In the genomic region with DNA sequence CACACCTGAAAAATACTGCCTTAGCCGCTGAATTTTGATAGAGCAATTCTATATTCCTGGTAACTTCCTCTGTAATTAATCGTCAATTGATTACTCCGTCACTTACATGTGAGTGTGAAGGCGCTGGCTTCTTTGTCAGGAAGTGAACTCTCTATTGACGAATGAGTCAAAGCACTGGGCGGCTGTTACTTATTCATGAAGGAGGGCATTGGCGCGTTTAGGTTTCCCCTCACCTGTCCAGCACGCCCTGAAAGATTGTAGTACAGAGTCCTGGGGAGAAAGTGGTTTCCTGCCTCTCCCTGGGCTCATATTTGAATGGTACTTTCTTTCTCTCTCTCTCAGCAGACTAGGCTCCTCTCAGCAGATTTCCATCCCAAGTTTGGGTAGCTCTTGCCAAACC, we compare ENCODE assay signal across 13 cellular contexts. TPM values are rescaled to one million over a fixed set of nuclear protein-coding genes. Genes with fewer than 3 reads are reported as not detected.
DNase-seq lines count a peak whose midpoint lies in the region; ATAC-seq, FAIRE-seq and TF ChIP-seq lines count a peak whose summit lies in the region.
"Had no signal": no experiment of that assay in that cellular context is flagged by ENCODE, and none has a peak within 500 bp of the region (broad histone marks: within the 10 kb centered on the region; RNA-seq: fewer than 3 reads in every experiment).

No MANE protein-coding gene starts in this region.

- peaks cover 9 to 21% of the 10 kb centered on the region in 2 donors for H3K4me1 ChIP-seq in neuronal stem cell (ENCODE audit: control insufficient read depth in 2 of 2, insufficient read depth in 1 of 2, low read depth in 1 of 2, low read length in 2 of 2)
- H3K4me1 ChIP-seq in mesendoderm (ENCODE audit: control insufficient read depth, low read depth, low read length) = peaks cover 6% of the 10 kb centered on the region

- no peaks in the 10 kb centered on the region for H3K9me3 Mint-ChIP-seq in activated CD4-positive, alpha-beta T cell treated with anti-CD3 and anti-CD28 coated beads for 36 hours (ENCODE audit: low read depth)
- H3K9me3 Mint-ChIP-seq: T-helper 1 cell treated with Interleukin-12 subunit alpha and Interleukin-12 subunit beta and Interleukin-4 antibody, amounts not matched to agents 30 μg/mL and 1 μg/mL, for 36 hours had no signal

- POLR2A ChIA-PET in activated CD4-positive, alpha-beta T cell treated with anti-CD3 and anti-CD28 coated beads for 36 hours (lab: Charles Lee) = no interaction called here

- no peaks in the 10 kb centered on the region for H3K79me1 ChIP-seq in neuronal stem cell (ENCODE audit: low read depth, low read length)
- no peaks in the 10 kb centered on the region for H3K79me1 ChIP-seq in mesendoderm (ENCODE audit: low read length)

- intact Hi-C loops in activated CD4-positive, alpha-beta T cell treated with anti-CD3 and anti-CD28 coated beads for 36 hours (cut with DNase I, micrococcal nuclease) = no loop called here

- peak; percentile 48 for DNase-seq in activated CD4-positive, alpha-beta T cell treated with anti-CD3 and anti-CD28 coated beads for 36 hours
- no peak for DNase-seq in activated CD4-positive, alpha-beta T cell treated with anti-CD3 and anti-CD28 coated beads, Interleukin-2, amount 50 U/mL, for 1 hour
- DNase-seq in HT-29 (ENCODE audit: low spot score) = peak; percentile 23
- peak; percentile 96 for DNase-seq in bronchial epithelial cell (ENCODE audit: low read depth)
- DNase-seq in neuronal stem cell (ENCODE audit: low spot score) = no peak
- DNase-seq in nucleus accumbens (lab: John Stamatoyannopoulos, UW) = no peak
- no peak for DNase-seq in mesendoderm
- DNase-seq: glutamatergic neuron, NCI-H510A treated with DMSO at 0.1 percent for 48 hours had no signal

- H3K14ac ChIP-seq in neuronal stem cell (ENCODE audit: low read length) = no peak overlapping the region

- peak overlapping the region; percentile 57 for H3K18ac ChIP-seq in neuronal stem cell (ENCODE audit: low read length)
- no peak overlapping the region for H3K18ac ChIP-seq in mesendoderm (ENCODE audit: low read length)

- H3K79me2 ChIP-seq in mesendoderm (ENCODE audit: control insufficient read depth, insufficient read depth, low read length) = no peaks in the 10 kb centered on the region

- H3K27me3 Mint-ChIP-seq in activated CD4-positive, alpha-beta T cell treated with anti-CD3 and anti-CD28 coated beads for 36 hours = no peaks in the 10 kb centered on the region

- no peak overlapping the region for H3K4me3 ChIP-seq in bronchial epithelial cell (ENCODE audit: low read depth, low read length)
- no peak overlapping the region for H3K4me3 ChIP-seq in neuronal stem cell (ENCODE audit: low read length in 2 of 2)
- H3K4me3 ChIP-seq in mesendoderm (ENCODE audit: low read length) = no peak overlapping the region

- H4K8ac ChIP-seq in neuronal stem cell (ENCODE audit: low read depth, low read length) = no peak overlapping the region
- H4K8ac ChIP-seq in mesendoderm (ENCODE audit: low read depth, low read length) = no peak overlapping the region

- ATAC-seq in activated CD4-positive, alpha-beta T cell treated with anti-CD3 and anti-CD28 coated beads for 36 hours = peak; percentile 16
- no peak for ATAC-seq in GM21786 (IDR thresholded peaks at IDR 0.05; ENCODE audit: unreplicated experiment)

- H3K4me3 Mint-ChIP-seq in activated CD4-positive, alpha-beta T cell treated with anti-CD3 and anti-CD28 coated beads for 36 hours = no peak overlapping the region
- H3K4me3 Mint-ChIP-seq: T-helper 1 cell treated with Interleukin-12 subunit alpha and Interleukin-12 subunit beta and Interleukin-4 antibody, amounts not matched to agents 30 μg/mL and 1 μg/mL, for 36 hours had no signal

- H2BK15ac ChIP-seq in neuronal stem cell (ENCODE audit: low read length) (no peak overlapping the region), mesendoderm (replicated peaks; ENCODE audit: low read depth) (no peak overlapping the region)

- H3K4me2 ChIP-seq in neuronal stem cell (ENCODE audit: insufficient read depth, low read length, poor library complexity, severe bottlenecking) = no peak overlapping the region
- no peak overlapping the region for H3K4me2 ChIP-seq in mesendoderm (ENCODE audit: low read length)

- FAIRE-seq in bronchial epithelial cell (lab: Jason Lieb, UNC) = no peak
- FAIRE-seq: colon, H1 had no signal

- H3K23ac ChIP-seq in neuronal stem cell (ENCODE audit: low read depth, low read length, poor library complexity) = no peak overlapping the region
- H3K23ac ChIP-seq in mesendoderm (ENCODE audit: low read length) = no peak overlapping the region

- H3K27me3 ChIP-seq in bronchial epithelial cell (ENCODE audit: control insufficient read depth, insufficient read depth, low read length) = no peaks in the 10 kb centered on the region
- peaks cover 0 to 18% (median 0%) of the 10 kb centered on the region in 3 experiments for H3K27me3 ChIP-seq in neuronal stem cell (ENCODE audit: control insufficient read depth in 3 of 3, insufficient read depth in 3 of 3, low read depth in 1 of 3, low read length in 3 of 3)
- H3K27me3 ChIP-seq in mesendoderm (ENCODE audit: insufficient read depth, low read length, poor library complexity) = no peaks in the 10 kb centered on the region

- WGBS in neuronal stem cell (ENCODE audit: extremely low coverage in 2 of 2, insufficient read length in 2 of 2, insufficient replicate concordance in 1 of 2), 2 donors = no CpG with 5 or more reads among the region's 9 CpGs
- WGBS in mesendoderm (ENCODE audit: extremely low coverage, insufficient coverage, low lambda C conversion rate) = no CpG with 5 or more reads among the region's 9 CpGs

- H2AK5ac ChIP-seq in neuronal stem cell (ENCODE audit: low read depth, low read length) (no peak overlapping the region), mesendoderm (ENCODE audit: low read length) (no peak overlapping the region)

- H3K36me3 ChIP-seq in bronchial epithelial cell (ENCODE audit: control insufficient read depth, insufficient read depth, low read length) = no peaks in the 10 kb centered on the region
- H3K36me3 ChIP-seq in neuronal stem cell (replicated peaks in 1 of 2; ENCODE audit: control insufficient read depth in 2 of 2, insufficient read depth in 2 of 2, low read length in 2 of 2) = no peaks in the 10 kb centered on the region
- no peaks in the 10 kb centered on the region for H3K36me3 ChIP-seq in mesendoderm (ENCODE audit: control insufficient read depth, insufficient read depth, low read length)

- H3K36me3 Mint-ChIP-seq in activated CD4-positive, alpha-beta T cell treated with anti-CD3 and anti-CD28 coated beads for 36 hours (ENCODE audit: low read depth) = no peaks in the 10 kb centered on the region

- H3K27ac ChIP-seq in neuronal stem cell (replicated peaks; ENCODE audit: low read length) (no peak overlapping the region), mesendoderm (ENCODE audit: low read depth, low read length) (no peak overlapping the region)

- H2BK120ac ChIP-seq in neuronal stem cell (ENCODE audit: low read depth, low read length) (no peak overlapping the region), mesendoderm (ENCODE audit: low read depth, low read length) (no peak overlapping the region)

- no peak for TF ChIP-seq CTCF in bronchial epithelial cell (IDR thresholded peaks at IDR 0.05; ENCODE audit: insufficient read depth, low read length, severe bottlenecking)

- H3K4me1 Mint-ChIP-seq in activated CD4-positive, alpha-beta T cell treated with anti-CD3 and anti-CD28 coated beads for 36 hours = peaks cover 52% of the 10 kb centered on the region

- H2BK5ac ChIP-seq in neuronal stem cell (ENCODE audit: low read length) (no peak overlapping the region), mesendoderm (ENCODE audit: low read length) (no peak overlapping the region)

- H3K4ac ChIP-seq in neuronal stem cell (ENCODE audit: low read length) = no peak overlapping the region
- H3K4ac ChIP-seq in mesendoderm (ENCODE audit: low read depth, low read length) = no peak overlapping the region

- H3K9ac ChIP-seq in neuronal stem cell (ENCODE audit: low read depth, low read length, poor library complexity) (no peak overlapping the region), mesendoderm (ENCODE audit: low read length) (no peak overlapping the region)

- no peak overlapping the region for H4K91ac ChIP-seq in neuronal stem cell (ENCODE audit: low read depth, low read length, poor library complexity)

- no peak overlapping the region for H2AFZ ChIP-seq in neuronal stem cell (ENCODE audit: low read length)

- no peak overlapping the region for H3K56ac ChIP-seq in mesendoderm (ENCODE audit: low read length)

- no peak overlapping the region for H2BK12ac ChIP-seq in neuronal stem cell (ENCODE audit: low read length)

- CTCF ChIA-PET in activated CD4-positive, alpha-beta T cell treated with anti-CD3 and anti-CD28 coated beads for 36 hours (lab: Charles Lee) = interaction anchor here (0.8 to 1.6 kb wide), 2 partner anchors 22 to 29 kb away, joined by 3 to 4 read pairs; no protein-coding TSS in a partner anchor

- peak overlapping the region; percentile 1 for H3K27ac Mint-ChIP-seq in activated CD4-positive, alpha-beta T cell treated with anti-CD3 and anti-CD28 coated beads for 36 hours
- H3K27ac Mint-ChIP-seq: T-helper 1 cell treated with Interleukin-12 subunit alpha and Interleukin-12 subunit beta and Interleukin-4 antibody, amounts not matched to agents 30 μg/mL and 1 μg/mL, for 36 hours had no signal

- H4K5ac ChIP-seq in mesendoderm (ENCODE audit: low read length) = no peak overlapping the region

- no peaks in the 10 kb centered on the region for H3K9me3 ChIP-seq in neuronal stem cell (replicated peaks in 1 of 2; ENCODE audit: control insufficient read depth in 2 of 2, insufficient read depth in 1 of 2, low read depth in 1 of 2, low read length in 2 of 2)

RNA-seq across cellular contexts. Expression of a gene that starts 21.0 kb away (rescaled TPM):
- 100 to 1,000 TPM; 150 to 162 TPM for total RNA-seq in activated CD4-positive, alpha-beta T cell treated with anti-CD3 and anti-CD28 coated beads for 36 hours
- total RNA-seq in HT-29 (2014; rRNA removed; shearing (Covaris generic)) = 0.18 and 0.79 TPM in 2 replicates
- total RNA-seq in bronchial epithelial cell = 10.0 and 13.7 TPM in 2 replicates
- polyA plus RNA-seq in neuronal stem cell (2013, experiment 1 of 2) = 17.8 TPM
- 18.2 TPM for polyA plus RNA-seq in neuronal stem cell (2013, experiment 2 of 2)
- 11.2 TPM for polyA plus RNA-seq in mesendoderm (2013, experiment 1 of 2)
- polyA plus RNA-seq in mesendoderm (2013, experiment 2 of 2) = 11.0 TPM

RNA-seq across cellular contexts. Expression of a gene that starts 39.6 kb away (rescaled TPM):
- 10 to 100 TPM; 73.3 to 75.0 TPM for total RNA-seq in activated CD4-positive, alpha-beta T cell treated with anti-CD3 and anti-CD28 coated beads for 36 hours
- 23.0 and 30.7 TPM in 2 replicates for total RNA-seq in HT-29 (2014; rRNA removed; shearing (Covaris generic))
- total RNA-seq in bronchial epithelial cell = 22.5 and 25.8 TPM in 2 replicates
- polyA plus RNA-seq in neuronal stem cell (2013, experiment 1 of 2) = 28.6 TPM
- 27.5 TPM for polyA plus RNA-seq in neuronal stem cell (2013, experiment 2 of 2)
- polyA plus RNA-seq in mesendoderm (2013, experiment 1 of 2) = 24.0 TPM
- 23.5 TPM for polyA plus RNA-seq in mesendoderm (2013, experiment 2 of 2)

Comparison
In these comparisons a context has a peak if more than half of its experiments do, and no peak if none do; other contexts are left out.
1. DNase-seq: peak in activated CD4-positive, alpha-beta T cell treated with anti-CD3 and anti-CD28 coated beads for 36 hours (single experiment), HT-29 (single experiment) and bronchial epithelial cell (single experiment); none in activated CD4-positive, alpha-beta T cell treated with anti-CD3 and anti-CD28 coated beads, Interleukin-2, amount 50 U/mL, for 1 hour (single experiment), neuronal stem cell (single experiment), nucleus accumbens (0 of 56) and mesendoderm (single experiment).
2. RNA of a gene that starts 21.0 kb away (total RNA-seq): 150 to 162 TPM in activated CD4-positive, alpha-beta T cell treated with anti-CD3 and anti-CD28 coated beads for 36 hours; 10.0 to 13.7 TPM in bronchial epithelial cell and 0.18 to 0.79 TPM in HT-29; every median in the first group is over 10 times any median in the second.